In genomic region chr6:11311970-11312369, GRCh38 we compare ENCODE assay signal across 22 cellular contexts.
"Had no signal": no experiment of that assay in that cellular context is flagged by ENCODE, and none has a peak within 500 bp of the region (broad histone marks: within the 10 kb centered on the region; RNA-seq: fewer than 3 reads in every experiment).

No MANE protein-coding gene starts in this region.

- H3K27me3 Mint-ChIP-seq: activated B cell treated with CpG ODN at 0.5 μM for 24 hours; activated CD4-positive, alpha-beta T cell treated with anti-CD3 and anti-CD28 coated beads, Interleukin-2, amount 10 ng/mL, durations not matched to agents 24 days and 14 days; activated naive CD4-positive, alpha-beta T cell treated with anti-CD3 and anti-CD28 coated beads, Interleukin-2, amount 10 ng/mL, durations not matched to agents 7 days and 5 days; activated naive CD8-positive, alpha-beta T cell treated with anti-CD3 and anti-CD28 coated beads for 36 hours; activated T-helper 17 cell treated with anti-CD3 and anti-CD28 coated beads, Interleukin-2, amount 50 U/mL, for 72 hours; T-cell had no signal

- ATAC-seq: activated T-helper 17 cell treated with anti-CD3 and anti-CD28 coated beads, Interleukin-2, amount 50 U/mL, for 72 hours; PC-3; T-cell had no signal

- H3K27ac Mint-ChIP-seq: activated B cell treated with CpG ODN at 0.5 μM for 24 hours; activated CD4-positive, alpha-beta T cell treated with anti-CD3 and anti-CD28 coated beads, Interleukin-2, amount 10 ng/mL, durations not matched to agents 24 days and 14 days; activated naive CD4-positive, alpha-beta T cell treated with anti-CD3 and anti-CD28 coated beads, Interleukin-2, amount 10 ng/mL, durations not matched to agents 7 days and 5 days; activated naive CD8-positive, alpha-beta T cell treated with anti-CD3 and anti-CD28 coated beads for 36 hours; activated T-helper 17 cell treated with anti-CD3 and anti-CD28 coated beads, Interleukin-2, amount 50 U/mL, for 72 hours; T-cell had no signal

- H3K9me3 Mint-ChIP-seq: activated B cell treated with CpG ODN at 0.5 μM for 24 hours; activated naive CD4-positive, alpha-beta T cell treated with anti-CD3 and anti-CD28 coated beads, Interleukin-2, amount 10 ng/mL, durations not matched to agents 7 days and 5 days had no signal

- DNase-seq: activated B cell treated with CpG ODN at 0.5 μM for 24 hours; activated CD4-positive, alpha-beta T cell treated with anti-CD3 and anti-CD28 coated beads for 1 hour; activated CD4-positive, alpha-beta T cell treated with anti-CD3 and anti-CD28 coated beads, Interleukin-2, amount 10 ng/mL, durations not matched to agents 24 days and 14 days; activated CD4-positive, alpha-beta T cell treated with anti-CD3 and anti-CD28 coated beads, Interleukin-2, amount 50 U/mL, for 48 hours; activated gamma-delta T cell treated with Interleukin-2 at 50 U/mL for 16 hours; activated naive CD4-positive, alpha-beta T cell treated with anti-CD3 and anti-CD28 coated beads, Interleukin-2, amount 10 ng/mL, durations not matched to agents 7 days and 5 days; activated naive CD8-positive, alpha-beta T cell treated with anti-CD3 and anti-CD28 coated beads for 36 hours; activated T-cell treated with anti-CD3 and anti-CD28 coated beads for 4 hours; activated T-cell treated with anti-CD3 and anti-CD28 coated beads, Interleukin-2, amount 50 U/mL, for 48 hours; cerebellar nuclear complex; NCI-H1048; NCI-H146; NCI-H187 treated with DMSO at 0.1 percent for 48 hours; NCI-H2081 treated with DMSO at 0.1 percent for 48 hours; NCI-H446; NCI-H524; PC-3; SHP77; T-cell; T-helper 2 cell; T1000 had no signal

- H3K4me3 Mint-ChIP-seq: activated B cell treated with CpG ODN at 0.5 μM for 24 hours; activated CD4-positive, alpha-beta T cell treated with anti-CD3 and anti-CD28 coated beads, Interleukin-2, amount 10 ng/mL, durations not matched to agents 24 days and 14 days; activated naive CD4-positive, alpha-beta T cell treated with anti-CD3 and anti-CD28 coated beads, Interleukin-2, amount 10 ng/mL, durations not matched to agents 7 days and 5 days; activated naive CD8-positive, alpha-beta T cell treated with anti-CD3 and anti-CD28 coated beads for 36 hours; activated T-helper 17 cell treated with anti-CD3 and anti-CD28 coated beads, Interleukin-2, amount 50 U/mL, for 72 hours; T-cell had no signal
